In genomic region chr6:35496851-35497570, GRCh38 we compare ENCODE assay signal across 8 cellular contexts. TPM values are rescaled to one million over a fixed set of nuclear protein-coding genes. Genes with fewer than 3 reads are reported as not detected.
A peak's percentile ranks its signal among the peaks of the same experiment; 100 is the strongest.
DNase-seq lines count a peak whose midpoint lies in the region; ATAC-seq and TF ChIP-seq lines count a peak whose summit lies in the region.

Gene TEAD3 (minus strand): TSS chr6:35497079.

- peaks cover 5% of the 10 kb centered on the region for H3K4me1 Mint-ChIP-seq in T-helper 2 cell treated with Interferon-gamma antibody and Interleukin-4, amounts not matched to agents 5 μg/mL and 100 μg/mL, for 36 hours (ENCODE audit: low read depth)
- peaks cover 10 to 13% of the 10 kb centered on the region in 2 donors for H3K4me1 Mint-ChIP-seq in immature natural killer cell

- H3K27ac ChIP-seq in DND-41 (ENCODE audit: low read length) (no peak within 1 kb of the TSS), brain microvascular endothelial cell (peak within 1 kb of the TSS; percentile 85)

- in situ Hi-C loops in brain microvascular endothelial cell (cut with HindIII; ENCODE audit: low pct_ligation_motif_present, low sequenced_read_pairs), result no loop called here

- ATAC-seq in DND-41 (ENCODE audit: insufficient read depth, low read depth) (peak; percentile 60), HG02798 (IDR thresholded peaks at IDR 0.05; ENCODE audit: poor library complexity, unreplicated experiment) (peak; percentile 45), GM21390 (IDR thresholded peaks at IDR 0.05; ENCODE audit: unreplicated experiment) (no peak), HG03045 (IDR thresholded peaks at IDR 0.05; ENCODE audit: unreplicated experiment) (no peak)

- H3K36me3 Mint-ChIP-seq in T-helper 2 cell treated with Interferon-gamma antibody and Interleukin-4, amounts not matched to agents 5 μg/mL and 100 μg/mL, for 36 hours (ENCODE audit: low read depth), result no peaks in the 10 kb centered on the region
- H3K36me3 Mint-ChIP-seq in immature natural killer cell, result no peaks in the 10 kb centered on the region

- peak within 1 kb of the TSS; percentile 69 for H2AFZ ChIP-seq in DND-41 (ENCODE audit: low read depth, low read length)

- peak within 1 kb of the TSS; percentile 71 for H3K4me3 Mint-ChIP-seq in T-helper 2 cell treated with Interferon-gamma antibody and Interleukin-4, amounts not matched to agents 5 μg/mL and 100 μg/mL, for 36 hours
- peak within 1 kb of the TSS; percentile 80 to 86 (median 83) for H3K4me3 Mint-ChIP-seq in immature natural killer cell

- H3K36me3 ChIP-seq in DND-41 (ENCODE audit: insufficient read depth, low read length) (no peaks in the 10 kb centered on the region), brain microvascular endothelial cell (replicated peaks) (no peaks in the 10 kb centered on the region)

- no peaks in the 10 kb centered on the region for H3K79me2 ChIP-seq in DND-41 (ENCODE audit: insufficient read depth, low read length)

- peak within 1 kb of the TSS; percentile 79 for H3K4me2 ChIP-seq in DND-41 (ENCODE audit: insufficient read depth, low read length)

- H3K27ac Mint-ChIP-seq in T-helper 2 cell treated with Interferon-gamma antibody and Interleukin-4, amounts not matched to agents 5 μg/mL and 100 μg/mL, for 36 hours, result no peak within 1 kb of the TSS
- peak within 1 kb of the TSS in 1 of 6 donors; percentile 17 for H3K27ac Mint-ChIP-seq in immature natural killer cell

- H3K27me3 Mint-ChIP-seq in T-helper 2 cell treated with Interferon-gamma antibody and Interleukin-4, amounts not matched to agents 5 μg/mL and 100 μg/mL, for 36 hours (ENCODE audit: low read depth), result peaks cover 51% of the 10 kb centered on the region
- H3K27me3 Mint-ChIP-seq in immature natural killer cell (ENCODE audit: low read depth in 3 of 3), result peaks cover 0 to 20% (median 16%) of the 10 kb centered on the region in 3 donors

- H3K27me3 ChIP-seq in DND-41 (ENCODE audit: insufficient read depth, low read length, poor library complexity) (peaks cover 45% of the 10 kb centered on the region), brain microvascular endothelial cell (replicated peaks) (no peaks in the 10 kb centered on the region)

- DNase-seq in DND-41 (peak; percentile 37), brain microvascular endothelial cell (peak; percentile 36), immature natural killer cell (peak; percentile 45 to 53 (median 53))
- peak; percentile 64 for DNase-seq in T-helper 2 cell treated with Interferon-gamma antibody and Interleukin-4, amounts not matched to agents 5 μg/mL and 100 μg/mL, for 36 hours (ENCODE audit: low spot score)
- DNase-seq in stimulated activated CD4-positive, alpha-beta T cell treated with anti-CD3 and anti-CD28 coated beads, Interleukin-15, amount 100 ng/mL, for 1 hour (ENCODE audit: low read depth in 1 of 2, low spot score in 1 of 2), result peak; percentile 26 to 35

- TF ChIP-seq CTCF in DND-41 (IDR thresholded peaks at IDR 0.05; ENCODE audit: borderline replicate concordance, extremely low read depth, low read length, poor library complexity, severe bottlenecking) (no peak), brain microvascular endothelial cell (IDR thresholded peaks at IDR 0.05; ENCODE audit: low read depth, low read length, missing control alignments) (no peak)

- H3K4me3 ChIP-seq in DND-41 (ENCODE audit: low read depth in 1 of 2, low read length in 2 of 2) (peak within 1 kb of the TSS; percentile 23 to 54; a peak in 3 of 4 replicates), brain microvascular endothelial cell (ENCODE audit: low read depth, low read length) (peak within 1 kb of the TSS; percentile 70)

- peak within 1 kb of the TSS; percentile 52 for H3K9ac ChIP-seq in DND-41 (ENCODE audit: low read depth, low read length)

- no peaks in the 10 kb centered on the region for H3K9me3 ChIP-seq in DND-41 (ENCODE audit: insufficient read depth, low read length, severe bottlenecking)

- H3K4me1 ChIP-seq in DND-41 (ENCODE audit: insufficient read depth, low read length), result peaks cover 12% of the 10 kb centered on the region

- no peaks in the 10 kb centered on the region for H3K9me3 Mint-ChIP-seq in T-helper 2 cell treated with Interferon-gamma antibody and Interleukin-4, amounts not matched to agents 5 μg/mL and 100 μg/mL, for 36 hours
- no peaks in the 10 kb centered on the region for H3K9me3 Mint-ChIP-seq in immature natural killer cell

- peaks cover 8% of the 10 kb centered on the region for H4K20me1 ChIP-seq in DND-41 (ENCODE audit: insufficient read depth, low read length)

RNA-seq across cellular contexts. Expression of gene TEAD3, which starts in this region (rescaled TPM):
- polyA plus RNA-seq in immature natural killer cell, result not detected

Comparison
In these comparisons a context has a peak if more than half of its experiments do, and no peak if none do; other contexts are left out.
1. Peak in DNase-seq in immature natural killer cell; RNA of the gene not detected or under 1 TPM.
2. ATAC-seq: peak in DND-41 (single experiment) and HG02798 (single experiment); none in GM21390 (single experiment) and HG03045 (single experiment).
3. Peak in every context shown above with its lines, with median percentiles within 50 percentile points of each other: DNase-seq.